ENCODE assay signal across 1 cellular context in genomic region chr1:27602510-27603319, GRCh38.
A peak's percentile ranks its signal among the peaks of the same experiment; 100 is the strongest.
TF ChIP-seq lines count a peak whose summit lies in the region.

No MANE protein-coding gene starts in this region.

TF ChIP-seq in K562, 482 proteins besides CTCF, POLR2A, EP300 and RAD21 (continued from another document and continues in another):
- TF ChIP-seq ZNF407 (IDR thresholded peaks at IDR 0.05; ENCODE audit: low read depth) = no peak
- TF ChIP-seq RBM22 (IDR thresholded peaks at IDR 0.05; ENCODE audit: low read depth, low read length, poor library complexity, severe bottlenecking) = no peak
- peak; percentile 84 for TF ChIP-seq ZNF740 (CRISPR knock-in tag; IDR thresholded peaks at IDR 0.05)
- TF ChIP-seq ZNF740 (tag; IDR thresholded peaks at IDR 0.05) = peak in 1 of 2 experiments; percentile 87; a peak in 2 of 4 replicates
- no peak for TF ChIP-seq ZNF197 (CRISPR knock-in tag; IDR thresholded peaks at IDR 0.05; ENCODE audit: low read depth)
- TF ChIP-seq ARID2 (IDR thresholded peaks at IDR 0.05) = no peak
- no peak for TF ChIP-seq ZKSCAN8 (CRISPR knock-in tag; IDR thresholded peaks at IDR 0.05)
- no peak for TF ChIP-seq KLF6 (CRISPR knock-in tag; IDR thresholded peaks at IDR 0.05; ENCODE audit: borderline replicate concordance)
- no peak for TF ChIP-seq PURB (CRISPR knock-in tag; IDR thresholded peaks at IDR 0.05; ENCODE audit: low read depth)
- TF ChIP-seq NONO (IDR thresholded peaks at IDR 0.05; ENCODE audit: low read depth in 2 of 2, low read length in 1 of 2) = peak in 1 of 2 experiments; percentile 33; a peak in 1 of 4 replicates
- no peak for TF ChIP-seq ETV1 (tag; conservative IDR thresholded peaks at IDR 0.05; ENCODE audit: low read depth)
- TF ChIP-seq TRIM25 (IDR thresholded peaks at IDR 0.05; ENCODE audit: borderline replicate concordance) = no peak
- peak; percentile 76; the same call in 1 of the 2 replicates for TF ChIP-seq ZNF444 (CRISPR knock-in tag; IDR thresholded peaks at IDR 0.05)
- TF ChIP-seq ZNF511 (CRISPR knock-in tag; IDR thresholded peaks at IDR 0.05) = 0 out of 2 replicates have a peak, but pooled peaks have one; percentile 44
- no peak for TF ChIP-seq NELFE (IDR thresholded peaks at IDR 0.05; ENCODE audit: insufficient read depth, insufficient read length)
- TF ChIP-seq NCOA4 (IDR thresholded peaks at IDR 0.05; ENCODE audit: partially characterized antibody) = no peak
- TF ChIP-seq TAF15 (IDR thresholded peaks at IDR 0.05; ENCODE audit: low read depth, low read length) = no peak
- no peak; a peak in 1 of 4 replicates for TF ChIP-seq TEAD1 (CRISPR knock-in tag; IDR thresholded peaks at IDR 0.05)
- no peak for TF ChIP-seq CREB5 (CRISPR knock-in tag; IDR thresholded peaks at IDR 0.05)
- TF ChIP-seq ZNF785 (CRISPR knock-in tag; IDR thresholded peaks at IDR 0.05) = no peak
- TF ChIP-seq ZNF277 (CRISPR knock-in tag; IDR thresholded peaks at IDR 0.05; ENCODE audit: borderline replicate concordance) = no peak
- no peak for TF ChIP-seq CREM (IDR thresholded peaks at IDR 0.05; ENCODE audit: low read depth)
- TF ChIP-seq ZNF143 (CRISPR knock-in tag; IDR thresholded peaks at IDR 0.05) = no peak
- no peak for TF ChIP-seq MYNN (IDR thresholded peaks at IDR 0.05)
- TF ChIP-seq MYNN (CRISPR knock-in tag; IDR thresholded peaks at IDR 0.05) = no peak
- no peak for TF ChIP-seq ZNF217 (CRISPR knock-in tag; IDR thresholded peaks at IDR 0.05)
- TF ChIP-seq ELF2 (CRISPR knock-in tag; IDR thresholded peaks at IDR 0.05) = no peak
- TF ChIP-seq PHB (CRISPR knock-in tag; IDR thresholded peaks at IDR 0.05) = no peak
- no peak for TF ChIP-seq ELK3 (CRISPR knock-in tag; IDR thresholded peaks at IDR 0.05)
- no peak for TF ChIP-seq NFYB (IDR thresholded peaks at IDR 0.05; ENCODE audit: extremely low read depth, insufficient read length)
- no peak for TF ChIP-seq FOXP1 (CRISPR knock-in tag; IDR thresholded peaks at IDR 0.05)
- TF ChIP-seq ETV5 (CRISPR knock-in tag; IDR thresholded peaks at IDR 0.05; ENCODE audit: low read depth) = no peak
- no peak for TF ChIP-seq SLC30A9 (CRISPR knock-in tag; IDR thresholded peaks at IDR 0.05)
- TF ChIP-seq HMG20A (CRISPR knock-in tag; conservative IDR thresholded peaks at IDR 0.05) = no peak
- peak; percentile 84 for TF ChIP-seq ZBTB7A (IDR thresholded peaks at IDR 0.05; ENCODE audit: borderline replicate concordance, control insufficient read depth, low read depth, low read length)
- peak; percentile 73 for TF ChIP-seq MEIS2 (IDR thresholded peaks at IDR 0.05; ENCODE audit: partially characterized antibody)
- no peak for TF ChIP-seq YY1 (IDR thresholded peaks at IDR 0.05; ENCODE audit: borderline replicate concordance in 1 of 3, control insufficient read depth in 1 of 3, extremely low read depth in 1 of 3, insufficient read depth in 3 of 3, insufficient read length in 1 of 3, insufficient replicate concordance in 2 of 3, low read depth in 1 of 3, low read length in 2 of 3)
- peak; percentile 59 for TF ChIP-seq FIP1L1 (IDR thresholded peaks at IDR 0.05; ENCODE audit: low read depth, low read length, poor library complexity, severe bottlenecking)
- no peak for TF ChIP-seq SRSF9 (IDR thresholded peaks at IDR 0.05; ENCODE audit: borderline replicate concordance, low read depth, low read length)
- TF ChIP-seq VEZF1 (CRISPR knock-in tag; IDR thresholded peaks at IDR 0.05) = peak; percentile 97
- peak; percentile 32; the same call in 1 of the 2 replicates for TF ChIP-seq ZFX (CRISPR knock-in tag; IDR thresholded peaks at IDR 0.05)
- TF ChIP-seq ZNF263 (CRISPR knock-in tag; IDR thresholded peaks at IDR 0.05; ENCODE audit: borderline replicate concordance) = no peak
- peak in 1 of 2 experiments; percentile 7; a peak in 1 of 4 replicates for TF ChIP-seq MNT (conservative IDR thresholded peaks at IDR 0.05)
- TF ChIP-seq E2F3 (CRISPR knock-in tag; IDR thresholded peaks at IDR 0.05) = 0 out of 2 replicates have a peak, but pooled peaks have one; percentile 40
- TF ChIP-seq KAT7 (CRISPR knock-in tag; IDR thresholded peaks at IDR 0.05; ENCODE audit: borderline replicate concordance) = no peak
- no peak for TF ChIP-seq ILK (tag; IDR thresholded peaks at IDR 0.05; ENCODE audit: borderline replicate concordance, low read depth)
- TF ChIP-seq RBM25 (IDR thresholded peaks at IDR 0.05; ENCODE audit: low read depth, low read length, severe bottlenecking) = no peak
- TF ChIP-seq SP1 (CRISPR knock-in tag; IDR thresholded peaks at IDR 0.05) = no peak
